13 cellular contexts compared by ENCODE assay signal in the genomic region with DNA sequence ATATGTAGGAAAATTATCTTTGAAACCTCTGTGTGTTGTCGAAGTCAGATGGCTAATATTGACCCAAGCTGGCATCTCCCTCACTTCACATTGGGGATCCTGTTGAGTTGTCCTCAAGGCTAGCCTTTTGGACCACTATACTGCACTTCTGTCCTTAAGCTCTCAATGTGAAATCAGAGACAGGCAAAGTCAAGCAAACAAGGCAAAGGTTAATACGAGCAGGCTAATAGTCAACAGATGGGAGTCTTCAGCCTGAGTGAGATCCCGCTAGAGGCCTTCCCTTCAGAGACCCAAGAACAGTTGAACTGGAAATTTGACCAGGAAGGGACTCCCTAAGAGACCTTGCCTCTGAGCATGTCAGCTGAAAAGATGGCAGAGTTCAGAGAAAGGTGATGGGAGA.
"Had no signal": no experiment of that assay in that cellular context is flagged by ENCODE, and none has a peak within 500 bp of the region (broad histone marks: within the 10 kb centered on the region; RNA-seq: fewer than 3 reads in every experiment).

No MANE protein-coding gene starts in this region.

- H3K27me3 Mint-ChIP-seq: naive thymus-derived CD4-positive, alpha-beta T cell had no signal

- H3K36me3 Mint-ChIP-seq: immature natural killer cell had no signal

- H3K4me3 Mint-ChIP-seq: endodermal cell; immature natural killer cell; naive thymus-derived CD4-positive, alpha-beta T cell had no signal

- DNase-seq: effector CD4-positive, alpha-beta T cell; endodermal cell; erythroblast; foreskin keratinocyte; immature natural killer cell; kidney; left cardiac atrium; mammary epithelial cell; naive thymus-derived CD4-positive, alpha-beta T cell; small intestine; stimulated activated CD4-positive, alpha-beta T cell treated with anti-CD3 and anti-CD28 coated beads, Interleukin-12 subunit alpha, Interleukin-12 subunit beta, amount 100 ng/mL, for 4 hours; stimulated activated naive CD4-positive, alpha-beta T cell treated with Interleukin-2 at 50 U/mL for 16 hours; upper lobe of right lung had no signal

- H3K4me1 Mint-ChIP-seq: immature natural killer cell had no signal

- H3K9me3 Mint-ChIP-seq: endodermal cell had no signal

- H3K27ac Mint-ChIP-seq: endodermal cell, immature natural killer cell had no signal
